22 cellular contexts compared by ENCODE assay signal in genomic region chr1:92326681-92327080, GRCh38.
"Had no signal": no experiment of that assay in that cellular context is flagged by ENCODE, and none has a peak within 500 bp of the region (broad histone marks: within the 10 kb centered on the region; RNA-seq: fewer than 3 reads in every experiment).

No MANE protein-coding gene starts in this region.

- H3K4me1 Mint-ChIP-seq: mesothelial cell of epicardium had no signal

- H3K9me3 ChIP-seq: testis, vagina had no signal

- H3K27ac ChIP-seq: body of pancreas, left ventricle myocardium inferior, spleen, testis, vagina had no signal

- H3K9me3 Mint-ChIP-seq: activated naive CD4-positive, alpha-beta T cell treated with anti-CD3 and anti-CD28 coated beads, Interleukin-2, amount 50 U/mL, for 24 hours had no signal

- H3K4me3 ChIP-seq: body of pancreas, left ventricle myocardium inferior, spleen, testis, vagina had no signal

- H3K27me3 Mint-ChIP-seq: activated naive CD4-positive, alpha-beta T cell treated with anti-CD3 and anti-CD28 coated beads, Interleukin-2, amount 50 U/mL, for 24 hours; effector memory CD8-positive, alpha-beta T cell; natural killer cell treated with Interleukin-12 subunit alpha and Interleukin-12 subunit beta and Interleukin-15 and Interleukin-18, amount 100 ng/mL, for 72 hours; progenitor cell of endocrine pancreas; T-helper 17 cell; type B pancreatic cell had no signal

- H3K4me3 Mint-ChIP-seq: activated naive CD4-positive, alpha-beta T cell treated with anti-CD3 and anti-CD28 coated beads, Interleukin-2, amount 50 U/mL, for 24 hours; effector memory CD8-positive, alpha-beta T cell; mesothelial cell of epicardium; natural killer cell treated with Interleukin-12 subunit alpha and Interleukin-12 subunit beta and Interleukin-15 and Interleukin-18, amount 100 ng/mL, for 72 hours; T-helper 17 cell; type B pancreatic cell had no signal

- ATAC-seq: body of pancreas; effector memory CD8-positive, alpha-beta T cell; natural killer cell treated with Interleukin-12 subunit alpha and Interleukin-12 subunit beta and Interleukin-15 and Interleukin-18, amount 100 ng/mL, for 72 hours; T-helper 17 cell had no signal

- H3K4me1 ChIP-seq: body of pancreas, left ventricle myocardium inferior, spleen, testis, vagina had no signal

- H3K27ac Mint-ChIP-seq: effector memory CD8-positive, alpha-beta T cell; mesothelial cell of epicardium; natural killer cell treated with Interleukin-12 subunit alpha and Interleukin-12 subunit beta and Interleukin-15 and Interleukin-18, amount 100 ng/mL, for 72 hours; progenitor cell of endocrine pancreas; T-helper 17 cell; type B pancreatic cell had no signal

- DNase-seq: activated CD4-positive, alpha-beta T cell treated with anti-CD3 and anti-CD28 coated beads for 4 hours; activated CD4-positive, alpha-beta T cell treated with anti-CD3 and anti-CD28 coated beads, Interleukin-2, amount 50 U/mL, for 48 hours; activated CD4-positive, CD25-positive, alpha-beta regulatory T cell; activated gamma-delta T cell; anterior cingulate cortex; body of pancreas; caudate nucleus; effector memory CD8-positive, alpha-beta T cell; foreskin fibroblast; left ventricle myocardium inferior; retina; spleen; stimulated activated CD4-positive, alpha-beta T cell treated with anti-CD3 and anti-CD28 coated beads, Interleukin-4, amount 100 ng/mL, for 1 hour; stimulated activated naive CD4-positive, alpha-beta T cell; T-helper 17 cell; testis had no signal

- H3K27me3 ChIP-seq: body of pancreas, spleen, testis, vagina had no signal
